Comparison of ENCODE assay signal across 8 cellular contexts in the genomic region with DNA sequence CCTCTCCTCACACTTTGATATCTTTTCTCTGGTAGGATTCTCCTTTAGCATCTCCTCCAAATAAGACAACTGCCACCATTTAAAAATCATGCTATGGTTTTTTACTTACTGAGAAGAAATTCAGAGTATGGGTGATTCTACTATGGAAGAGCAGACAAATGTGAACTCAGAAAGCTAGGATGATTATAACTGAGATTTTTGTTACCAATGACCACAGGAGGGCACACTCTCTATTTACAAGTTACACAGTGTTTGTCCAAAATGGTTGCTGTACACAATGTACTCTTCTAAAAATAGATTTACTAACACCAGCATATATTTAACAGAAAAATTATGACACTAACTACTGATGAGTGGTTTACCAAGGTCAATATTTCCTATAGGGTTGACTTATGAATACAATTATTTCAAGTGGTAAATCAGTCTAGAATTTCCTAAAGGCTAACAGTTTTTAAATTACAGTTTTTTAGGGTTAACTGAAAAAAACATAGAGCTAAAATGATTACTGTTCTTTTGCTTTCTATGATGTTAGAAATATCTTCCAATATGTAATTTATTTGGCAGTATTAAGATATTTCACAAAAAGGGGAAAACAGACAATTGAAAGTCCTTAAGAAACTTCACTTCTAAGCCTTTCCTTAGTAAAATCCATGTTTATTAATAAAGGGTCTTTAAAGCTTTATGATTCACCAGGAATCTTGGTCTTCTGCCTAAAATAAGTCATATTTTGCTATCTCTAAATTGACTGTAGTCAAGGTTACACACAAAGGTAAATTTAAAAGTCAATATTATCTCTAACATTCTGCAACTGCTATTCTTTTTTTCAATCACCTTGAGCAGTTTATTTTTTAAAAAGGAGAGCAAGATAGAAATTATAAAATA. TPM values are rescaled to one million over a fixed set of nuclear protein-coding genes. Genes with fewer than 3 reads are reported as not detected.
DNase-seq lines count a peak whose midpoint lies in the region; ATAC-seq, FAIRE-seq and TF ChIP-seq lines count a peak whose summit lies in the region.

No MANE protein-coding gene starts in this region.

- no peak overlapping the region for H3K4me2 ChIP-seq in K562 (ENCODE audit: insufficient read depth, low read length)

- intact Hi-C loops in K562 (cut with micrococcal nuclease), result loop anchor here (1.0 to 2.0 kb wide), 3 partner anchors 57 to 350 kb away; a partner anchor contains a TSS

- H3K27me3 ChIP-seq in K562 (ENCODE audit: control insufficient read depth in 2 of 2, insufficient read depth in 2 of 2, low read length in 2 of 2), result no peaks in the 10 kb centered on the region
- no peaks in the 10 kb centered on the region for H3K27me3 ChIP-seq in suprapubic skin

- H4K20me1 ChIP-seq in K562 (replicated peaks; ENCODE audit: control insufficient read depth, insufficient read depth, low read length), result no peaks in the 10 kb centered on the region

- H3K79me2 ChIP-seq in K562 (ENCODE audit: control insufficient read depth, insufficient read depth, low read length), result peaks cover 83% of the 10 kb centered on the region

- TF ChIP-seq CTCF in K562 (IDR thresholded peaks at IDR 0.05 in 2 of 3, conservative IDR thresholded peaks at IDR 0.05 in 1 of 3; ENCODE audit: insufficient read depth in 2 of 3, low read depth in 1 of 3, low read length in 3 of 3) (peak; percentile 41 to 69 (median 57); a peak in 5 of 6 replicates), suprapubic skin (IDR thresholded peaks at IDR 0.05) (peak; percentile 32 to 42)

- H2AFZ ChIP-seq in K562 (ENCODE audit: low read depth, low read length), result no peak overlapping the region

- no peaks in the 10 kb centered on the region for H3K9me1 ChIP-seq in K562 (ENCODE audit: control insufficient read depth, insufficient read depth, low read length)

- TF ChIP-seq EP300 in K562 (IDR thresholded peaks at IDR 0.05; ENCODE audit: low read length) (no peak), suprapubic skin (IDR thresholded peaks at IDR 0.05) (no peak)

- H3K27ac ChIP-seq in K562 (ENCODE audit: extremely low read depth, low read depth, low read length) (peak overlapping the region; percentile 29; the same call in 1 of the 3 replicates), suprapubic skin (peak overlapping the region; percentile 51)

- ATAC-seq in HG03196 (IDR thresholded peaks at IDR 0.05; ENCODE audit: unreplicated experiment), result peak; percentile 72
- peak; percentile 79 for ATAC-seq in K562

- FAIRE-seq in K562 (lab: Jason Lieb, UNC), result peak; percentile 90
- FAIRE-seq in islet of Langerhans (lab: Jason Lieb, UNC), result peak; percentile 98

- peaks cover 3 to 8% of the 10 kb centered on the region in 2 experiments for H3K4me1 ChIP-seq in K562 (replicated peaks in 1 of 2; ENCODE audit: control insufficient read depth in 2 of 2, insufficient read depth in 2 of 2, low read length in 2 of 2)
- peaks cover 22% of the 10 kb centered on the region for H3K4me1 ChIP-seq in suprapubic skin

- TF ChIP-seq POLR2A in K562 (conservative IDR thresholded peaks at IDR 0.05) (no peak), suprapubic skin (IDR thresholded peaks at IDR 0.05) (no peak)

- in situ Hi-C loops in K562 (cut with MboI), result no loop called here

- H3K9ac ChIP-seq in K562 (ENCODE audit: insufficient read depth in 1 of 2, low read depth in 2 of 2, low read length in 2 of 2), result no peak overlapping the region

- CTCF ChIA-PET in K562 (lab: Yijun Ruan, JAX; ENCODE audit: low intra/inter-chr PET ratio), result interaction anchor here (1.5 to 2.6 kb wide), 2 partner anchors 151 to 351 kb away, joined by 3 to 9 read pairs; no protein-coding TSS in a partner anchor

- H3K36me3 ChIP-seq in K562 (ENCODE audit: control insufficient read depth, insufficient read depth, low read length), result peaks cover 10% of the 10 kb centered on the region
- peaks cover 12% of the 10 kb centered on the region for H3K36me3 ChIP-seq in suprapubic skin

- POLR2A ChIA-PET in K562 (lab: Yijun Ruan, JAX), result interaction anchor here (0.5 to 1.0 kb wide), 5 partner anchors 8 to 283 kb away, joined by 3 to 4 read pairs (median 3); no protein-coding TSS in a partner anchor

- no TSS peak for BruUV-seq in K562 (replicated peaks; lab: Mats Ljungman, UMichigan)

- TF ChIP-seq RAD21 in K562 (CRISPR knock-in tag; conservative IDR thresholded peaks at IDR 0.05 in 1 of 2, IDR thresholded peaks at IDR 0.05 in 1 of 2), result peak; percentile 74 to 86

- H3K9me3 ChIP-seq in K562 (replicated peaks; ENCODE audit: control insufficient read depth, insufficient read depth, low read depth, low read length) (no peaks in the 10 kb centered on the region), suprapubic skin (no peaks in the 10 kb centered on the region)

- peak; percentile 17 for DNase-seq in COR-L47 (lab: John Stamatoyannopoulos, UW)
- DNase-seq in GM19240 (ENCODE audit: insufficient read length, low spot score), result peak; percentile 3
- DNase-seq in NCI-H446 treated with DMSO at 0.1 percent for 48 hours (lab: John Stamatoyannopoulos, UW), result peak; percentile 51
- DNase-seq in K562 (ENCODE audit: extremely low read depth in 1 of 4, low spot score in 3 of 4), result peak; percentile 30 to 66 (median 36)
- DNase-seq in suprapubic skin (ENCODE audit: low spot score in 2 of 2), result no peak
- no peak for DNase-seq in GOT3 (lab: John Stamatoyannopoulos, UW)

- H3K4me3 ChIP-seq in K562 (no peak overlapping the region), suprapubic skin (no peak overlapping the region)

TF ChIP-seq in K562, 482 proteins besides CTCF, POLR2A, EP300 and RAD21 (continues in another document):
- peak in 1 of 3 experiments; percentile 52 for TF ChIP-seq YY1 (IDR thresholded peaks at IDR 0.05; ENCODE audit: borderline replicate concordance in 1 of 3, control insufficient read depth in 1 of 3, extremely low read depth in 1 of 3, insufficient read depth in 3 of 3, insufficient read length in 1 of 3, insufficient replicate concordance in 2 of 3, low read depth in 1 of 3, low read length in 2 of 3)
- peak; percentile 65 to 83; a peak in 3 of 4 replicates for TF ChIP-seq FOXA3 (CRISPR knock-in tag; conservative IDR thresholded peaks at IDR 0.05 in 1 of 2, IDR thresholded peaks at IDR 0.05 in 1 of 2)
- 0 out of 2 replicates have a peak, but pooled peaks have one; percentile 26 for TF ChIP-seq FOSL1 (tag; conservative IDR thresholded peaks at IDR 0.05)
- peak; percentile 39; the same call in 1 of the 2 replicates for TF ChIP-seq TEAD4 (IDR thresholded peaks at IDR 0.05; ENCODE audit: low read length)
- TF ChIP-seq TEAD4 (CRISPR knock-in tag; IDR thresholded peaks at IDR 0.05; ENCODE audit: borderline replicate concordance), result no peak
- TF ChIP-seq MEF2D (tag; conservative IDR thresholded peaks at IDR 0.05; ENCODE audit: low read depth), result peak; percentile 85
- TF ChIP-seq, protein P1, sequence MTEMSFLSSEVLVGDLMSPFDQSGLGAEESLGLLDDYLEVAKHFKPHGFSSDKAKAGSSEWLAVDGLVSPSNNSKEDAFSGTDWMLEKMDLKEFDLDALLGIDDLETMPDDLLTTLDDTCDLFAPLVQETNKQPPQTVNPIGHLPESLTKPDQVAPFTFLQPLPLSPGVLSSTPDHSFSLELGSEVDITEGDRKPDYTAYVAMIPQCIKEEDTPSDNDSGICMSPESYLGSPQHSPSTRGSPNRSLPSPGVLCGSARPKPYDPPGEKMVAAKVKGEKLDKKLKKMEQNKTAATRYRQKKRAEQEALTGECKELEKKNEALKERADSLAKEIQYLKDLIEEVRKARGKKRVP (CRISPR knock-in tag; IDR thresholded peaks at IDR 0.05), result no peak
- TF ChIP-seq E2F3 (CRISPR knock-in tag; IDR thresholded peaks at IDR 0.05), result no peak
- TF ChIP-seq, protein P2, sequence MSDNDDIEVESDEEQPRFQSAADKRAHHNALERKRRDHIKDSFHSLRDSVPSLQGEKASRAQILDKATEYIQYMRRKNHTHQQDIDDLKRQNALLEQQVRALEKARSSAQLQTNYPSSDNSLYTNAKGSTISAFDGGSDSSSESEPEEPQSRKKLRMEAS (CRISPR knock-in tag; IDR thresholded peaks at IDR 0.05), result no peak
- peak; percentile 79; the same call in 1 of the 2 replicates for TF ChIP-seq FOXJ2 (tag; IDR thresholded peaks at IDR 0.05)
- TF ChIP-seq HDAC3 (IDR thresholded peaks at IDR 0.05; ENCODE audit: borderline replicate concordance, partially characterized antibody), result peak; percentile 35
- TF ChIP-seq MAZ (CRISPR knock-in tag; conservative IDR thresholded peaks at IDR 0.05 in 1 of 2, IDR thresholded peaks at IDR 0.05 in 1 of 2), result 0 out of 4 replicates have a peak, but pooled peaks of 1 of the 2 experiments have one; percentile 22
- TF ChIP-seq FOXK2 (conservative IDR thresholded peaks at IDR 0.05 in 1 of 2, IDR thresholded peaks at IDR 0.05 in 1 of 2; ENCODE audit: low read depth in 2 of 2), result peak; percentile 62 to 80; a peak in 2 of 4 replicates
- no peak for TF ChIP-seq LCOR (CRISPR knock-in tag; IDR thresholded peaks at IDR 0.05)
- TF ChIP-seq MTA2 (IDR thresholded peaks at IDR 0.05; ENCODE audit: low read depth), result no peak

RNA-seq across cellular contexts. Expression of a gene that starts 57.2 kb away (rescaled TPM):
- total RNA-seq in K562 (2011; cell fraction: chromatin; rRNA removed; ENCODE audit: low replicate concordance), result 73.1 and 225 TPM in 2 replicates
- total RNA-seq in K562 (2011; cell fraction: nucleolus; rRNA removed), result 23.2 and 29.0 TPM in 2 replicates
- 73.0 and 112 TPM in 2 replicates for total RNA-seq in K562 (2011; cell fraction: nucleoplasm; rRNA removed)
- total RNA-seq in K562 (2014; rRNA removed), result 22.6 and 24.4 TPM in 2 replicates
- 27.8 and 30.0 TPM in 2 replicates for total RNA-seq in K562 (2014; rRNA removed; fragmentation: Illumina TruSeq; extraction: Trizol)
- total RNA-seq in K562 (2015; rRNA removed; fragmentation: Illumina TruSeq; extraction: Trizol), result 22.1 and 27.0 TPM in 2 replicates
- 16.9 and 22.2 TPM in 2 replicates for total RNA-seq in K562 (2021)
- polyA plus RNA-seq in K562 (2011; rRNA removed), result 16.6 and 18.0 TPM in 2 replicates
- 1.5 and 4.2 TPM in 2 replicates for polyA plus RNA-seq in K562 (2011; cell fraction: cytosol; rRNA removed)
- polyA plus RNA-seq in K562 (2011; cell fraction: nucleus; rRNA removed), result 22.8 and 28.7 TPM in 2 replicates
- polyA plus RNA-seq in K562 (2012), result 8.7 and 10.2 TPM in 2 replicates
- 10.6 and 13.4 TPM in 2 replicates for polyA plus RNA-seq in K562 (2014; fragmentation: Illumina TruSeq; extraction: Trizol)
- polyA plus RNA-seq in K562 (2014; fragmentation: Nextera tagmentation; extraction: Ambion mirVana), result 1 to 10 TPM; 3.1 to 4.4 TPM
- polyA plus RNA-seq in K562 (2014; rRNA removed), result 8.2 and 11.7 TPM in 2 replicates
- 40.5 and 51.3 TPM in 2 replicates for polyA minus RNA-seq in K562 (2011; rRNA and poly(A)+ RNA removed)
- polyA minus RNA-seq in K562 (2011; cell fraction: cytosol; rRNA and poly(A)+ RNA removed), result 6.9 and 14.5 TPM in 2 replicates
- 48.7 and 81.2 TPM in 2 replicates for polyA minus RNA-seq in K562 (2011; cell fraction: nucleus; rRNA and poly(A)+ RNA removed)
- total RNA-seq in suprapubic skin, result 10 to 100 TPM; 26.3 to 59.9 (median 37.8) TPM

Comparison
In these comparisons a context has a peak if more than half of its experiments do, and no peak if none do; other contexts are left out.
1. DNase-seq: peak in COR-L47 (single experiment), GM19240 (single experiment), NCI-H446 treated with DMSO at 0.1 percent for 48 hours (single experiment) and K562 (4 of 4); none in suprapubic skin (0 of 2) and GOT3 (single experiment).